ENCODE assay signal across 1 cellular context in genomic region chr3:179671709-179672337, GRCh38.
TF ChIP-seq lines count a peak whose summit lies in the region.

No MANE protein-coding gene starts in this region.

TF ChIP-seq in IMR-90, 13 proteins besides CTCF, POLR2A, EP300 and RAD21 (continued from another document):
- no peak for TF ChIP-seq MAFK (IDR thresholded peaks at IDR 0.05; ENCODE audit: low read depth, low read length)
